In genomic region chr17:77281024-77281903, GRCh38 we compare ENCODE assay signal across 8 cellular contexts.
DNase-seq lines count a peak whose midpoint lies in the region; ATAC-seq and TF ChIP-seq lines count a peak whose summit lies in the region.

No MANE protein-coding gene starts in this region.

- H3K79me2 ChIP-seq in fibroblast of lung (ENCODE audit: control insufficient read depth, insufficient read depth, low read length) = peaks cover 2% of the 10 kb centered on the region

- H3K4me1 Mint-ChIP-seq in activated T-cell treated with anti-CD3 and anti-CD28 coated beads, Interleukin-2, amount 50 U/mL, for 4 hours (ENCODE audit: low read depth) = peaks cover 15% of the 10 kb centered on the region

- intact Hi-C loops in A673 (cut with micrococcal nuclease; ENCODE audit: unreplicated experiment) (no loop called here), transverse colon (cut with DNase I; ENCODE audit: low total_unique reads) (no loop called here)

- WGBS in neuronal stem cell (ENCODE audit: extremely low coverage in 2 of 2, insufficient read length in 2 of 2, insufficient replicate concordance in 1 of 2), 2 donors = no CpG with 5 or more reads among the region's 98 CpGs
- 3% methylated on average over 31 of the region's 98 CpGs; no CpG with 5 or more reads in 1 of the 2 donors for whole genome bisulfite sequencing in transverse colon (ENCODE audit: low coverage in 1 of 2), 2 donors

- H3K36me3 ChIP-seq in A673 (ENCODE audit: insufficient read depth, low read length, poor library complexity, severe bottlenecking) (no peaks in the 10 kb centered on the region), fibroblast of lung (ENCODE audit: control insufficient read depth, insufficient read depth, low read length) (no peaks in the 10 kb centered on the region), neuronal stem cell (replicated peaks in 1 of 2; ENCODE audit: control insufficient read depth in 2 of 2, insufficient read depth in 2 of 2, low read length in 2 of 2) (no peaks in the 10 kb centered on the region), transverse colon (no peaks in the 10 kb centered on the region)

- H3K79me1 ChIP-seq in neuronal stem cell (ENCODE audit: low read depth, low read length) = no peaks in the 10 kb centered on the region

- H2BK12ac ChIP-seq in neuronal stem cell (ENCODE audit: low read length) = peak overlapping the region; percentile 73

- H3K9ac ChIP-seq in fibroblast of lung (ENCODE audit: insufficient read depth, low read length) (peak overlapping the region; percentile 37), neuronal stem cell (ENCODE audit: low read depth, low read length, poor library complexity) (peak overlapping the region; percentile 91)

- no peak overlapping the region for H4K91ac ChIP-seq in neuronal stem cell (ENCODE audit: low read depth, low read length, poor library complexity)

- peak; percentile 65 for TF ChIP-seq POLR2A in transverse colon (IDR thresholded peaks at IDR 0.05)

- no peak overlapping the region for H2AFZ ChIP-seq in fibroblast of lung (ENCODE audit: low read length)
- peak overlapping the region; percentile 94 for H2AFZ ChIP-seq in neuronal stem cell (ENCODE audit: low read length)

- H3K4me3 ChIP-seq in A673 (ENCODE audit: low read depth, low read length, poor library complexity, severe bottlenecking) (peak overlapping the region; percentile 53), fibroblast of lung (replicated peaks in 1 of 4; ENCODE audit: control extremely low read depth in 1 of 4, insufficient read depth in 1 of 4, low read depth in 3 of 4, low read length in 4 of 4) (peak overlapping the region; percentile 41 to 58 (median 52)), neuronal stem cell (ENCODE audit: low read length in 2 of 2) (peak overlapping the region; percentile 48 to 86), transverse colon (peak overlapping the region; percentile 21 to 68 (median 56))

- peaks cover 24% of the 10 kb centered on the region for H3K27me3 Mint-ChIP-seq in activated T-cell treated with anti-CD3 and anti-CD28 coated beads, Interleukin-2, amount 50 U/mL, for 4 hours (ENCODE audit: low read depth)

- CTCF ChIA-PET in A673 (lab: Charles Lee) = no interaction called here

- ATAC-seq in GM18867 (IDR thresholded peaks at IDR 0.05; ENCODE audit: unreplicated experiment) (peak; percentile 74), HG03135 (IDR thresholded peaks at IDR 0.05; ENCODE audit: unreplicated experiment) (peak; percentile 74)
- ATAC-seq in activated T-cell treated with anti-CD3 and anti-CD28 coated beads, Interleukin-2, amount 50 U/mL, for 4 hours = peak; percentile 87 to 92

- in situ Hi-C loops in transverse colon (cut with MboI; ENCODE audit: low pct_ligation_motif_present in 1 of 4, low pct_unique_long_range_greater_than_20kb in 1 of 4, low sequenced_read_pairs in 3 of 4) = no loop called here

- peak overlapping the region; percentile 86 for H2AK5ac ChIP-seq in neuronal stem cell (ENCODE audit: low read depth, low read length)

- H4K20me1 ChIP-seq in fibroblast of lung (ENCODE audit: control insufficient read depth, extremely low read depth, insufficient read depth, low read length) = no peaks in the 10 kb centered on the region

- H3K4me1 ChIP-seq in A673 (ENCODE audit: insufficient read depth, low read length, poor library complexity, severe bottlenecking) = peaks cover 5% of the 10 kb centered on the region
- peaks cover 16% of the 10 kb centered on the region for H3K4me1 ChIP-seq in fibroblast of lung (ENCODE audit: control insufficient read depth, extremely low read depth, insufficient read depth, low read length)
- peaks cover 3 to 13% of the 10 kb centered on the region in 2 donors for H3K4me1 ChIP-seq in neuronal stem cell (ENCODE audit: control insufficient read depth in 2 of 2, insufficient read depth in 1 of 2, low read depth in 1 of 2, low read length in 2 of 2)
- peaks cover 14 to 51% (median 44%) of the 10 kb centered on the region in 4 donors for H3K4me1 ChIP-seq in transverse colon

- peak overlapping the region; percentile 66 for H2BK5ac ChIP-seq in neuronal stem cell (ENCODE audit: low read length)

- H3K9me3 ChIP-seq in A673 (ENCODE audit: low read depth, low read length, poor library complexity, severe bottlenecking) (no peaks in the 10 kb centered on the region), fibroblast of lung (ENCODE audit: control insufficient read depth, insufficient read depth, low read depth, low read length) (no peaks in the 10 kb centered on the region), neuronal stem cell (replicated peaks in 1 of 2; ENCODE audit: control insufficient read depth in 2 of 2, insufficient read depth in 1 of 2, low read depth in 1 of 2, low read length in 2 of 2) (no peaks in the 10 kb centered on the region), transverse colon (no peaks in the 10 kb centered on the region)

- H3K23ac ChIP-seq in neuronal stem cell (ENCODE audit: low read depth, low read length, poor library complexity) = peak overlapping the region; percentile 91

- no peak overlapping the region for H3K4ac ChIP-seq in neuronal stem cell (ENCODE audit: low read length)

- TF ChIP-seq EP300 in transverse colon (IDR thresholded peaks at IDR 0.05; ENCODE audit: low read depth) = no peak

- DNase-seq in A673 (ENCODE audit: low spot score) (peak; percentile 58), NCI-H774 (lab: John Stamatoyannopoulos, UW) (peak; percentile 85), fibroblast of lung (ENCODE audit: low read depth in 2 of 2) (peak; percentile 43 to 45), neuronal stem cell (ENCODE audit: low spot score) (peak; percentile 60), transverse colon (peak; percentile 73)
- peak; percentile 54 for DNase-seq in activated T-cell treated with anti-CD3 and anti-CD28 coated beads, Interleukin-2, amount 50 U/mL, for 4 hours

- peak overlapping the region; percentile 71 for H3K4me2 ChIP-seq in fibroblast of lung (ENCODE audit: extremely low read depth, insufficient read depth, low read length)
- H3K4me2 ChIP-seq in neuronal stem cell (ENCODE audit: insufficient read depth, low read length, poor library complexity, severe bottlenecking) = peak overlapping the region; percentile 98

- H4K8ac ChIP-seq in neuronal stem cell (ENCODE audit: low read depth, low read length) = no peak overlapping the region

- no peaks in the 10 kb centered on the region for H3K36me3 Mint-ChIP-seq in activated T-cell treated with anti-CD3 and anti-CD28 coated beads, Interleukin-2, amount 50 U/mL, for 4 hours (ENCODE audit: insufficient read depth)

- no TSS peak for BruUV-seq in A673 (replicated peaks; lab: Mats Ljungman, UMichigan)

- peak overlapping the region; percentile 94 for H3K18ac ChIP-seq in neuronal stem cell (ENCODE audit: low read length)

- no peak for TF ChIP-seq CTCF in A673 (conservative IDR thresholded peaks at IDR 0.05; ENCODE audit: low read depth, low read length)
- no peak for TF ChIP-seq CTCF in fibroblast of lung (conservative IDR thresholded peaks at IDR 0.05 in 1 of 2, IDR thresholded peaks at IDR 0.05 in 1 of 2; ENCODE audit: low read depth in 1 of 2, low read length in 2 of 2)
- peak in 2 of 5 experiments; percentile 24 to 25 for TF ChIP-seq CTCF in transverse colon (IDR thresholded peaks at IDR 0.05)

- peak overlapping the region; percentile 87 for H2BK120ac ChIP-seq in neuronal stem cell (ENCODE audit: low read depth, low read length)

- H3K14ac ChIP-seq in neuronal stem cell (ENCODE audit: low read length) = peak overlapping the region; percentile 31

- H3K9me3 Mint-ChIP-seq in activated T-cell treated with anti-CD3 and anti-CD28 coated beads, Interleukin-2, amount 50 U/mL, for 4 hours = no peaks in the 10 kb centered on the region

- peak overlapping the region; percentile 45 for H2BK15ac ChIP-seq in neuronal stem cell (ENCODE audit: low read length)

- H3K4me3 Mint-ChIP-seq in activated T-cell treated with anti-CD3 and anti-CD28 coated beads, Interleukin-2, amount 50 U/mL, for 4 hours = peak overlapping the region; percentile 72

- H3K27me3 ChIP-seq in A673 (replicated peaks; ENCODE audit: insufficient read depth, low read depth, low read length, poor library complexity) = no peaks in the 10 kb centered on the region
- H3K27me3 ChIP-seq in fibroblast of lung (ENCODE audit: control insufficient read depth, insufficient read depth, low read length) = no peaks in the 10 kb centered on the region
- peaks cover 4 to 44% (median 33%) of the 10 kb centered on the region in 3 experiments for H3K27me3 ChIP-seq in neuronal stem cell (ENCODE audit: control insufficient read depth in 3 of 3, insufficient read depth in 3 of 3, low read depth in 1 of 3, low read length in 3 of 3)
- H3K27me3 ChIP-seq in transverse colon = peaks cover 6% of the 10 kb centered on the region

- POLR2A ChIA-PET in A673 (lab: Charles Lee; ENCODE audit: low non-redundant PET) = no interaction called here

- H3K27ac ChIP-seq in A673 (ENCODE audit: low read depth, low read length, poor library complexity, severe bottlenecking) (no peak overlapping the region), fibroblast of lung (ENCODE audit: insufficient read depth, low read length) (no peak overlapping the region), neuronal stem cell (replicated peaks; ENCODE audit: low read length) (no peak overlapping the region), transverse colon (peak overlapping the region; percentile 63 to 87 (median 82))

Comparison
In these comparisons a context has a peak if more than half of its experiments do, and no peak if none do; other contexts are left out.
1. H3K27ac ChIP-seq: peak in transverse colon (4 of 4); none in A673 (single experiment), fibroblast of lung (single experiment) and neuronal stem cell (single experiment).
2. Peak in every context shown above with its lines, with median percentiles within 50 percentile points of each other: DNase-seq, H3K4me3 ChIP-seq and ATAC-seq.